Comparison of ENCODE assay signal across 1 cellular context in genomic region chr1:115564201-115564600, GRCh38.
TF ChIP-seq lines count a peak whose summit lies in the region.

No MANE protein-coding gene starts in this region.

TF ChIP-seq in IMR-90, 13 proteins besides CTCF, POLR2A, EP300 and RAD21:
- TF ChIP-seq, protein P1, sequence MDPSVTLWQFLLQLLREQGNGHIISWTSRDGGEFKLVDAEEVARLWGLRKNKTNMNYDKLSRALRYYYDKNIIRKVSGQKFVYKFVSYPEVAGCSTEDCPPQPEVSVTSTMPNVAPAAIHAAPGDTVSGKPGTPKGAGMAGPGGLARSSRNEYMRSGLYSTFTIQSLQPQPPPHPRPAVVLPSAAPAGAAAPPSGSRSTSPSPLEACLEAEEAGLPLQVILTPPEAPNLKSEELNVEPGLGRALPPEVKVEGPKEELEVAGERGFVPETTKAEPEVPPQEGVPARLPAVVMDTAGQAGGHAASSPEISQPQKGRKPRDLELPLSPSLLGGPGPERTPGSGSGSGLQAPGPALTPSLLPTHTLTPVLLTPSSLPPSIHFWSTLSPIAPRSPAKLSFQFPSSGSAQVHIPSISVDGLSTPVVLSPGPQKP (IDR thresholded peaks at IDR 0.05; ENCODE audit: borderline replicate concordance, low read depth, low read length): no peak
- no peak for TF ChIP-seq RCOR1 (IDR thresholded peaks at IDR 0.05; ENCODE audit: insufficient replicate concordance, low read length)
- TF ChIP-seq MAFK (IDR thresholded peaks at IDR 0.05; ENCODE audit: low read depth, low read length): no peak
- TF ChIP-seq CEBPB (IDR thresholded peaks at IDR 0.05; ENCODE audit: low read depth, low read length): no peak
- TF ChIP-seq FOS (IDR thresholded peaks at IDR 0.05; ENCODE audit: low read depth, low read length): no peak
- TF ChIP-seq MAZ (IDR thresholded peaks at IDR 0.05; ENCODE audit: borderline replicate concordance, low read depth, low read length): no peak
- TF ChIP-seq RFX5 (IDR thresholded peaks at IDR 0.05; ENCODE audit: low read depth, low read length): no peak
- TF ChIP-seq MXI1 (IDR thresholded peaks at IDR 0.05; ENCODE audit: borderline replicate concordance, low read depth, low read length): no peak
- no peak for TF ChIP-seq SMC3 (IDR thresholded peaks at IDR 0.05; ENCODE audit: low read depth, low read length)
- TF ChIP-seq, protein P2, sequence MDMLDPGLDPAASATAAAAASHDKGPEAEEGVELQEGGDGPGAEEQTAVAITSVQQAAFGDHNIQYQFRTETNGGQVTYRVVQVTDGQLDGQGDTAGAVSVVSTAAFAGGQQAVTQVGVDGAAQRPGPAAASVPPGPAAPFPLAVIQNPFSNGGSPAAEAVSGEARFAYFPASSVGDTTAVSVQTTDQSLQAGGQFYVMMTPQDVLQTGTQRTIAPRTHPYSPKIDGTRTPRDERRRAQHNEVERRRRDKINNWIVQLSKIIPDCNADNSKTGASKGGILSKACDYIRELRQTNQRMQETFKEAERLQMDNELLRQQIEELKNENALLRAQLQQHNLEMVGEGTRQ (IDR thresholded peaks at IDR 0.05; ENCODE audit: low read depth, low read length): no peak
